ENCODE assay signal across 21 cellular contexts in the genomic region with DNA sequence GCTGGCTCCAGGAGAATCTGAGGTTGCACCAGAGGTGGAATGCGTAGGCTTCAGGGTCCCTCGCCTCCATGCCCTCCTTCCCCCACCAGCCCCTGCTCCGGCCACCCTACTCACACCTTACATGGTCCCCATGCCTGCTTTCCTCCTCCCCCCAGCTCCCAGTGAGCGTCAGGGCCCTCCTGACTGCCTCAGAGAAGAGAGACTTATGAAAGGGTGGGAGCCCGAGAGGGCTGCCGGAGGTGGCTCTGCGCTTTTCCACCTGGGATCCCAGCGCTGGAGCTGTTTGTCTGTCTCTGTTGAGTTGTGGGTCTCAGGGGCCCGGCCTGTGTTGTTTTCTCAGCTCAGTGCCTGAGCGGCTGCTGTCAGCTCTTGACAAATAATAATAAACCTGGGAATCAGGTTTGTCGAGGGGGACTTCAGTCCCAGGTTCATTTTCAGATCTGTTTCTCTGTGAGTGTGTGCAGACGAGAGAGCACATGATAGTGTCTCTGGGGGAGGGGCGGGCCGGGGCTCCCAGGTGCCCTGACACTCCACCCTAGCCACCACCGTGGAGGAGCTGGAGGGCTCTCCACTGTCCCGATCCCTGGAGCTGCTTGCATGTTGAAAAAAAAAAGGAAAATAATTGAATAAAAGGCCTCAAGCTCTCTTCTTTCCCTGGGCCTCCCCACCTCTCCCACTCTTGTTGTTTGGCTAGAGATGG.
DNase-seq lines count a peak whose midpoint lies in the region; ATAC-seq and TF ChIP-seq lines count a peak whose summit lies in the region.
"Had no signal": no experiment of that assay in that cellular context is flagged by ENCODE, and none has a peak within 500 bp of the region (broad histone marks: within the 10 kb centered on the region; RNA-seq: fewer than 3 reads in every experiment).

No MANE protein-coding gene starts in this region.

- H3K9me3 ChIP-seq in endodermal cell (ENCODE audit: control insufficient read depth, low read length), result no peaks in the 10 kb centered on the region
- H3K9me3 ChIP-seq in upper lobe of right lung, result no peaks in the 10 kb centered on the region
- H3K9me3 ChIP-seq: psoas muscle, tibial artery had no signal

- TF ChIP-seq CTCF in VCaP (conservative IDR thresholded peaks at IDR 0.05) (no peak), endodermal cell (conservative IDR thresholded peaks at IDR 0.05) (no peak), osteocyte (IDR thresholded peaks at IDR 0.05) (no peak), upper lobe of right lung (IDR thresholded peaks at IDR 0.05) (no peak)

- H3K27ac ChIP-seq in VCaP (peak overlapping the region; percentile 31; the same call in 1 of the 2 replicates), endodermal cell (ENCODE audit: low read depth, low read length) (no peak overlapping the region), upper lobe of right lung (no peak overlapping the region)
- H3K27ac ChIP-seq: psoas muscle, tibial artery had no signal

- 88% methylated on average over 7 to 16 of the region's 16 CpGs for WGBS in endodermal cell (ENCODE audit: insufficient coverage in 1 of 2, insufficient read length in 1 of 2), 2 experiments

- ATAC-seq in upper lobe of right lung (no peak), HG03521 (IDR thresholded peaks at IDR 0.05; ENCODE audit: unreplicated experiment) (no peak), GM19324 (IDR thresholded peaks at IDR 0.05; ENCODE audit: low FRiP score, unreplicated experiment) (no peak)
- ATAC-seq: activated CD4-positive, alpha-beta T cell treated with anti-CD3 and anti-CD28 coated beads for 36 hours; HCT116; K562; PC-3; psoas muscle; Right ventricle myocardium inferior had no signal

- DNase-seq in endodermal cell (no peak), osteocyte (ENCODE audit: extremely low spot score, unreplicated experiment) (no peak), upper lobe of right lung (peak; percentile 38), T-helper 1 cell (no peak)
- DNase-seq: activated CD4-positive, alpha-beta T cell treated with anti-CD3 and anti-CD28 coated beads for 36 hours; activated gamma-delta T cell treated with Interleukin-2 at 50 U/mL for 16 hours; activated T-cell treated with anti-CD3 and anti-CD28 coated beads, Interleukin-2, amount 50 U/mL, for 1 hour; C1 segment of cervical spinal cord; COR-L47; MM.1S; NCI-H1436 treated with DMSO at 0.1 percent for 48 hours; PC-3; psoas muscle had no signal

- H3K4me1 ChIP-seq in endodermal cell (ENCODE audit: control insufficient read depth, insufficient read depth, low read length), result no peaks in the 10 kb centered on the region
- peaks cover 9% of the 10 kb centered on the region for H3K4me1 ChIP-seq in upper lobe of right lung

- H3K27ac Mint-ChIP-seq in endodermal cell, result peak overlapping the region; percentile 35
- H3K27ac Mint-ChIP-seq in osteocyte (ENCODE audit: unreplicated experiment), result peak overlapping the region; percentile 97
- H3K27ac Mint-ChIP-seq: activated CD4-positive, alpha-beta T cell treated with anti-CD3 and anti-CD28 coated beads for 36 hours; stimulated activated naive CD8-positive, alpha-beta T cell treated with anti-CD3 and anti-CD28 coated beads, Interleukin-15, Interleukin-2, amounts not matched to agents 100 ng/mL and 50 ng/mL, for 24 hours had no signal

- H3K36me3 Mint-ChIP-seq in endodermal cell (ENCODE audit: low read depth) (no peaks in the 10 kb centered on the region), osteocyte (ENCODE audit: unreplicated experiment) (peaks cover 24% of the 10 kb centered on the region)

- H3K9me3 Mint-ChIP-seq in endodermal cell (no peaks in the 10 kb centered on the region), osteocyte (ENCODE audit: unreplicated experiment) (no peaks in the 10 kb centered on the region)
- H3K9me3 Mint-ChIP-seq: stimulated activated naive CD8-positive, alpha-beta T cell treated with anti-CD3 and anti-CD28 coated beads, Interleukin-15, Interleukin-2, amounts not matched to agents 100 ng/mL and 50 ng/mL, for 24 hours had no signal

- H3K4me3 Mint-ChIP-seq in endodermal cell (no peak overlapping the region), osteocyte (ENCODE audit: unreplicated experiment) (no peak overlapping the region)
- H3K4me3 Mint-ChIP-seq: activated CD4-positive, alpha-beta T cell treated with anti-CD3 and anti-CD28 coated beads for 36 hours; stimulated activated naive CD8-positive, alpha-beta T cell treated with anti-CD3 and anti-CD28 coated beads, Interleukin-15, Interleukin-2, amounts not matched to agents 100 ng/mL and 50 ng/mL, for 24 hours had no signal

- H3K27me3 ChIP-seq in endodermal cell (ENCODE audit: control insufficient read depth, insufficient read depth, low read length, poor library complexity, severe bottlenecking) (peaks cover 6% of the 10 kb centered on the region), upper lobe of right lung (no peaks in the 10 kb centered on the region)
- H3K27me3 ChIP-seq: tibial artery had no signal

- H3K27me3 Mint-ChIP-seq in endodermal cell (ENCODE audit: insufficient read depth), result peaks cover 10% of the 10 kb centered on the region
- no peaks in the 10 kb centered on the region for H3K27me3 Mint-ChIP-seq in osteocyte (ENCODE audit: unreplicated experiment)

- no peaks in the 10 kb centered on the region for H3K36me3 ChIP-seq in endodermal cell (ENCODE audit: control insufficient read depth, insufficient read depth, low read length)
- no peaks in the 10 kb centered on the region for H3K36me3 ChIP-seq in upper lobe of right lung
- H3K36me3 ChIP-seq: tibial artery had no signal

- H3K4me3 ChIP-seq in endodermal cell (ENCODE audit: low read length), result no peak overlapping the region
- H3K4me3 ChIP-seq in upper lobe of right lung, result no peak overlapping the region
- H3K4me3 ChIP-seq: K562, psoas muscle, tibial artery had no signal

- H3K4me1 Mint-ChIP-seq in endodermal cell, result peaks cover 29% of the 10 kb centered on the region
- peaks cover 78% of the 10 kb centered on the region for H3K4me1 Mint-ChIP-seq in osteocyte (ENCODE audit: unreplicated experiment)
- H3K4me1 Mint-ChIP-seq: activated CD4-positive, alpha-beta T cell treated with anti-CD3 and anti-CD28 coated beads for 36 hours had no signal

- intact Hi-C loops in upper lobe of right lung (cut with DNase I), result loop anchor here (10.0 kb wide), 1 partner anchor 78 kb away; no protein-coding TSS in a partner anchor

- no peak overlapping the region for H3K9ac ChIP-seq in endodermal cell (ENCODE audit: extremely low read depth, low read length, poor library complexity, severe bottlenecking)
